ENCODE assay signal across 23 cellular contexts in the genomic region with DNA sequence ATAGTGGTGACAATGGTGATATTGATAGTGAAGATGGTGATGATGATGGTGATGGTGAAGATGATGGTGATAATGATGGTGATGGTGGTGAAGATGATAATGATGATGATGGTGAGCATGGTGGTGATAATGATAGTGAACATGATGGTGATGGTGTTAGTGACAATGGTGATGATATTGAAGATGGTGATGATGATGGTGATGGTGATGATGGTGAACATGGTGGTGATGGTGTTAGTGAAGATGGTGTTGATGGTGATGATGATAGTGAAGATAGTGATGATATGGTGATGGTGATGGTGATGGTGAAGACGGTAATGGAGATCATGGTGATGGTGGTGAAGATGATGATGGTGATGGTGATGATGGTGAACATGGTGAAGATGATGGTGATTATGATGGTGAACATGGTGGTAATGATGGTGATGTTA.
DNase-seq lines count a peak whose midpoint lies in the region; ATAC-seq, FAIRE-seq and TF ChIP-seq lines count a peak whose summit lies in the region.
"Had no signal": no experiment of that assay in that cellular context is flagged by ENCODE, and none has a peak within 500 bp of the region (broad histone marks: within the 10 kb centered on the region; RNA-seq: fewer than 3 reads in every experiment).

No MANE protein-coding gene starts in this region.

- WGBS in HepG2 (ENCODE audit: low lambda C conversion rate), result 100% methylated on average over 1 of the region's 1 CpG
- 67% methylated on average over 1 of the region's 1 CpG for WGBS in right lobe of liver (ENCODE audit: insufficient coverage, low coverage, low lambda C conversion rate, missing lambda C conversion rate)
- 0% methylated on average over 1 of the region's 1 CpG for WGBS in K562 (ENCODE audit: insufficient coverage, low coverage, missing lambda C conversion rate)

- no peak for TF ChIP-seq RAD21 in HepG2 (CRISPR knock-in tag; IDR thresholded peaks at IDR 0.05)
- no peak for TF ChIP-seq RAD21 in K562 (CRISPR knock-in tag; conservative IDR thresholded peaks at IDR 0.05 in 1 of 2, IDR thresholded peaks at IDR 0.05 in 1 of 2)

- H3K9me1 ChIP-seq in K562 (ENCODE audit: control insufficient read depth, insufficient read depth, low read length), result no peaks in the 10 kb centered on the region
- no peaks in the 10 kb centered on the region for H3K9me1 ChIP-seq in keratinocyte (ENCODE audit: control insufficient read depth, extremely low read depth, insufficient read depth, low read length)

- H3K9me3 ChIP-seq in HepG2 (ENCODE audit: low read length), result no peaks in the 10 kb centered on the region
- H3K9me3 ChIP-seq in right lobe of liver, result no peaks in the 10 kb centered on the region
- no peaks in the 10 kb centered on the region for H3K9me3 ChIP-seq in K562 (replicated peaks; ENCODE audit: control insufficient read depth, insufficient read depth, low read depth, low read length)
- H3K9me3 ChIP-seq in keratinocyte (ENCODE audit: control insufficient read depth, low read depth, low read length), result no peaks in the 10 kb centered on the region
- H3K9me3 ChIP-seq: A549; BLaER1 treated with 17β-estradiol and CSF1 and Interleukin-3, amounts not matched to agents 10 nM and 100 nM; Caco-2 had no signal

- no peaks in the 10 kb centered on the region for H3K36me3 ChIP-seq in HepG2 (replicated peaks in 1 of 2; ENCODE audit: control insufficient read depth in 1 of 2, insufficient read depth in 2 of 2, low read length in 2 of 2)
- H3K36me3 ChIP-seq in right lobe of liver, result no peaks in the 10 kb centered on the region
- H3K36me3 ChIP-seq in K562 (ENCODE audit: control insufficient read depth, insufficient read depth, low read length), result no peaks in the 10 kb centered on the region
- H3K36me3 ChIP-seq in keratinocyte (ENCODE audit: control insufficient read depth in 2 of 2, extremely low read depth in 1 of 2, insufficient read depth in 2 of 2, low read length in 2 of 2), result no peaks in the 10 kb centered on the region
- H3K36me3 ChIP-seq: BLaER1 treated with 17β-estradiol and CSF1 and Interleukin-3, amounts not matched to agents 10 nM and 100 nM had no signal

- BruUV-seq in HepG2 (replicated peaks; lab: Mats Ljungman, UMichigan) (no TSS peak), K562 (replicated peaks; lab: Mats Ljungman, UMichigan) (no TSS peak)

- no peak overlapping the region for H2AFZ ChIP-seq in HepG2 (ENCODE audit: low read length)
- H2AFZ ChIP-seq in K562 (ENCODE audit: low read depth, low read length), result no peak overlapping the region
- H2AFZ ChIP-seq in keratinocyte (ENCODE audit: control insufficient read depth, low read length), result no peak overlapping the region

- POLR2A ChIA-PET in HepG2 (lab: Yijun Ruan, JAX) (no interaction called here), K562 (lab: Yijun Ruan, JAX) (interaction anchor here (0.6 kb wide), 1 partner anchor 11 kb away, joined by 3 read pairs; no protein-coding TSS in a partner anchor)

- intact Hi-C loops in HepG2 (cut with micrococcal nuclease; ENCODE audit: unreplicated experiment) (no loop called here), right lobe of liver (cut with DNase I) (no loop called here), K562 (cut with micrococcal nuclease) (no loop called here)

- H3K27ac ChIP-seq in HepG2 (ENCODE audit: extremely low read length, insufficient read depth, low read length) (no peak overlapping the region), right lobe of liver (no peak overlapping the region), K562 (ENCODE audit: extremely low read depth, low read depth, low read length) (no peak overlapping the region), keratinocyte (ENCODE audit: control insufficient read depth, insufficient read depth, low read length) (no peak overlapping the region)
- H3K27ac ChIP-seq: 22Rv1; A549; BLaER1 treated with 17β-estradiol and CSF1 and Interleukin-3, amounts not matched to agents 10 nM and 100 nM; C4-2B had no signal

- no peak for TF ChIP-seq POLR2A in HepG2 (IDR thresholded peaks at IDR 0.05; ENCODE audit: insufficient read depth in 1 of 2, low read depth in 2 of 2, low read length in 2 of 2)
- no peak for TF ChIP-seq POLR2A in right lobe of liver (IDR thresholded peaks at IDR 0.05)
- TF ChIP-seq POLR2A in K562 (conservative IDR thresholded peaks at IDR 0.05), result no peak

- no peak for FAIRE-seq in HepG2 (lab: Jason Lieb, UNC)
- peak; percentile 95 for FAIRE-seq in HTR-8/SVneo (lab: Jason Lieb, UNC)
- peak; percentile 49 for FAIRE-seq in K562 (lab: Jason Lieb, UNC)
- peak; percentile 46 for FAIRE-seq in keratinocyte (lab: Jason Lieb, UNC)
- FAIRE-seq: A549, D721Med, G401.6, GM12892, GM18507 had no signal

- TF ChIP-seq EP300 in HepG2 (IDR thresholded peaks at IDR 0.05; ENCODE audit: low read depth in 2 of 2, low read length in 2 of 2) (no peak), HepG2 (CRISPR knock-in tag; IDR thresholded peaks at IDR 0.05; ENCODE audit: borderline replicate concordance) (no peak), K562 (IDR thresholded peaks at IDR 0.05; ENCODE audit: low read length) (no peak)

- TF ChIP-seq CTCF in HepG2 (CRISPR knock-in tag; IDR thresholded peaks at IDR 0.05) (no peak), right lobe of liver (IDR thresholded peaks at IDR 0.05) (no peak), K562 (IDR thresholded peaks at IDR 0.05 in 2 of 3, conservative IDR thresholded peaks at IDR 0.05 in 1 of 3; ENCODE audit: insufficient read depth in 2 of 3, low read depth in 1 of 3, low read length in 3 of 3) (no peak), keratinocyte (optimal IDR thresholded peaks at IDR 0.05 in 1 of 3, IDR thresholded peaks at IDR 0.05 in 1 of 3, conservative IDR thresholded peaks at IDR 0.05 in 1 of 3; ENCODE audit: extremely low read depth in 1 of 3, insufficient read depth in 2 of 3, low read length in 3 of 3) (no peak)

- no peak for ATAC-seq in HepG2
- no peak for ATAC-seq in right lobe of liver
- ATAC-seq in K562, result no peak
- no peak for ATAC-seq in GM21367 (IDR thresholded peaks at IDR 0.05; ENCODE audit: unreplicated experiment)
- ATAC-seq: A549; CD8-positive, alpha-beta T cell had no signal

- H3K27me3 ChIP-seq in HepG2 (ENCODE audit: control insufficient read depth in 1 of 2, insufficient read depth in 2 of 2, low read length in 2 of 2), result peaks cover 0 to 13% of the 10 kb centered on the region in 2 experiments; a peak in 1 of 5 replicates
- H3K27me3 ChIP-seq in right lobe of liver, result no peaks in the 10 kb centered on the region
- H3K27me3 ChIP-seq in K562 (ENCODE audit: control insufficient read depth in 2 of 2, insufficient read depth in 2 of 2, low read length in 2 of 2), result peaks cover 2 to 33% of the 10 kb centered on the region in 2 experiments; a peak in 2 of 5 replicates
- H3K27me3 ChIP-seq in keratinocyte (ENCODE audit: control insufficient read depth, extremely low read depth, insufficient read depth, low read length), result no peaks in the 10 kb centered on the region
- H3K27me3 ChIP-seq: BLaER1 treated with 17β-estradiol and CSF1 and Interleukin-3, amounts not matched to agents 10 nM and 100 nM had no signal

- H3K4me1 ChIP-seq in HepG2 (ENCODE audit: insufficient read depth, low read length) (no peaks in the 10 kb centered on the region), right lobe of liver (no peaks in the 10 kb centered on the region), K562 (replicated peaks in 1 of 2; ENCODE audit: control insufficient read depth in 2 of 2, insufficient read depth in 2 of 2, low read length in 2 of 2) (no peaks in the 10 kb centered on the region), keratinocyte (ENCODE audit: control insufficient read depth, extremely low read depth, insufficient read depth, low read length) (no peaks in the 10 kb centered on the region)
- H3K4me1 ChIP-seq: A549; BLaER1 treated with 17β-estradiol and CSF1 and Interleukin-3, amounts not matched to agents 10 nM and 100 nM; Caco-2 had no signal

- in situ Hi-C loops in HepG2 (cut with HindIII; ENCODE audit: extremely low pct_ligation_motif_present, low pct_unique_long_range_greater_than_20kb) (no loop called here), K562 (cut with MboI) (no loop called here)

- dilution Hi-C loops in keratinocyte (cut with MboI; ENCODE audit: extremely low pct_ligation_motif_present, low sequenced_read_pairs), result no loop called here

- CTCF ChIA-PET in HepG2 (lab: Yijun Ruan, JAX; ENCODE audit: low intra/inter-chr PET ratio, low total read pairs) (no interaction called here), K562 (lab: Yijun Ruan, JAX; ENCODE audit: low intra/inter-chr PET ratio) (no interaction called here)

- H4K20me1 ChIP-seq in HepG2 (ENCODE audit: insufficient read depth, low read length), result no peaks in the 10 kb centered on the region
- no peaks in the 10 kb centered on the region for H4K20me1 ChIP-seq in K562 (replicated peaks; ENCODE audit: control insufficient read depth, insufficient read depth, low read length)
- no peaks in the 10 kb centered on the region for H4K20me1 ChIP-seq in keratinocyte (ENCODE audit: control insufficient read depth, extremely low read depth, insufficient read depth, low read length)
- H4K20me1 ChIP-seq: BLaER1 treated with 17β-estradiol and CSF1 and Interleukin-3, amounts not matched to agents 10 nM and 100 nM had no signal

- DNase-seq in HepG2 (ENCODE audit: low spot score) (no peak), right lobe of liver (no peak), HTR-8/SVneo (ENCODE audit: insufficient read length, low spot score) (no peak), K562 (ENCODE audit: extremely low read depth in 1 of 4, low spot score in 3 of 4) (no peak), keratinocyte (ENCODE audit: low read depth, low spot score) (no peak), NCI-H1417 (lab: John Stamatoyannopoulos, UW) (no peak), kidney glomerular epithelial cell (lab: John Stamatoyannopoulos, UW) (no peak)
- DNase-seq: AML-193; Caco-2; Calu3; CD4-positive, alpha-beta T cell; CD8-positive, alpha-beta T cell; DMS79 treated with DMSO at 0.1 percent for 48 hours; GF-D8 had no signal

- H3K4me3 ChIP-seq in HepG2 (replicated peaks in 1 of 3; ENCODE audit: insufficient read depth in 1 of 3, low read depth in 2 of 3, low read length in 3 of 3) (no peak overlapping the region), right lobe of liver (no peak overlapping the region), K562 (no peak overlapping the region), keratinocyte (ENCODE audit: control insufficient read depth in 2 of 3, extremely low read depth in 1 of 3, insufficient read depth in 2 of 3, low read depth in 1 of 3, low read length in 3 of 3) (no peak overlapping the region)
- H3K4me3 ChIP-seq: A549; BLaER1 treated with 17β-estradiol and CSF1 and Interleukin-3, amounts not matched to agents 10 nM and 100 nM had no signal

- H3K9ac ChIP-seq in HepG2 (ENCODE audit: insufficient read depth, low read depth, low read length), result no peak overlapping the region
- no peak overlapping the region for H3K9ac ChIP-seq in K562 (ENCODE audit: insufficient read depth in 1 of 2, low read depth in 2 of 2, low read length in 2 of 2)
- H3K9ac ChIP-seq in keratinocyte (ENCODE audit: control insufficient read depth, extremely low read depth, insufficient read depth, low read length), result no peak overlapping the region
- H3K9ac ChIP-seq: BLaER1 treated with 17β-estradiol and CSF1 and Interleukin-3, amounts not matched to agents 10 nM and 100 nM had no signal

- no peaks in the 10 kb centered on the region for H3K79me2 ChIP-seq in HepG2 (ENCODE audit: insufficient read depth, low read length)
- no peaks in the 10 kb centered on the region for H3K79me2 ChIP-seq in K562 (ENCODE audit: control insufficient read depth, insufficient read depth, low read length)
- no peaks in the 10 kb centered on the region for H3K79me2 ChIP-seq in keratinocyte (ENCODE audit: control insufficient read depth, insufficient read depth, low read length)

- no peak overlapping the region for H3K4me2 ChIP-seq in HepG2 (ENCODE audit: low read depth, low read length)
- no peak overlapping the region for H3K4me2 ChIP-seq in K562 (ENCODE audit: insufficient read depth, low read length)
- no peak overlapping the region for H3K4me2 ChIP-seq in keratinocyte (ENCODE audit: control insufficient read depth, extremely low read depth, insufficient read depth, low read depth, low read length)
- H3K4me2 ChIP-seq: A549; BLaER1 treated with 17β-estradiol and CSF1 and Interleukin-3, amounts not matched to agents 10 nM and 100 nM had no signal

Comparison
In these comparisons a context has a peak if more than half of its experiments do, and no peak if none do; other contexts are left out.
1. Of the 241 proteins assayed by ChIP-seq in both HepG2 and K562: peak only in HepG2: MNT and ZNF282; only in K562: ARHGAP35, EHMT2, ELF4, HBP1, KDM1A and ZBTB26; in both: none; in neither: 231; mixed calls (peak in some experiments, not most) for 2.